In genomic region chr14:52961060-52961639, GRCh38 we compare ENCODE assay signal across 1 cellular context.
TF ChIP-seq lines count a peak whose summit lies in the region.

No MANE protein-coding gene starts in this region.

TF ChIP-seq in HEK293, 187 proteins besides CTCF, POLR2A, EP300 and RAD21 (continued from another document):
- TF ChIP-seq, protein P1, sequence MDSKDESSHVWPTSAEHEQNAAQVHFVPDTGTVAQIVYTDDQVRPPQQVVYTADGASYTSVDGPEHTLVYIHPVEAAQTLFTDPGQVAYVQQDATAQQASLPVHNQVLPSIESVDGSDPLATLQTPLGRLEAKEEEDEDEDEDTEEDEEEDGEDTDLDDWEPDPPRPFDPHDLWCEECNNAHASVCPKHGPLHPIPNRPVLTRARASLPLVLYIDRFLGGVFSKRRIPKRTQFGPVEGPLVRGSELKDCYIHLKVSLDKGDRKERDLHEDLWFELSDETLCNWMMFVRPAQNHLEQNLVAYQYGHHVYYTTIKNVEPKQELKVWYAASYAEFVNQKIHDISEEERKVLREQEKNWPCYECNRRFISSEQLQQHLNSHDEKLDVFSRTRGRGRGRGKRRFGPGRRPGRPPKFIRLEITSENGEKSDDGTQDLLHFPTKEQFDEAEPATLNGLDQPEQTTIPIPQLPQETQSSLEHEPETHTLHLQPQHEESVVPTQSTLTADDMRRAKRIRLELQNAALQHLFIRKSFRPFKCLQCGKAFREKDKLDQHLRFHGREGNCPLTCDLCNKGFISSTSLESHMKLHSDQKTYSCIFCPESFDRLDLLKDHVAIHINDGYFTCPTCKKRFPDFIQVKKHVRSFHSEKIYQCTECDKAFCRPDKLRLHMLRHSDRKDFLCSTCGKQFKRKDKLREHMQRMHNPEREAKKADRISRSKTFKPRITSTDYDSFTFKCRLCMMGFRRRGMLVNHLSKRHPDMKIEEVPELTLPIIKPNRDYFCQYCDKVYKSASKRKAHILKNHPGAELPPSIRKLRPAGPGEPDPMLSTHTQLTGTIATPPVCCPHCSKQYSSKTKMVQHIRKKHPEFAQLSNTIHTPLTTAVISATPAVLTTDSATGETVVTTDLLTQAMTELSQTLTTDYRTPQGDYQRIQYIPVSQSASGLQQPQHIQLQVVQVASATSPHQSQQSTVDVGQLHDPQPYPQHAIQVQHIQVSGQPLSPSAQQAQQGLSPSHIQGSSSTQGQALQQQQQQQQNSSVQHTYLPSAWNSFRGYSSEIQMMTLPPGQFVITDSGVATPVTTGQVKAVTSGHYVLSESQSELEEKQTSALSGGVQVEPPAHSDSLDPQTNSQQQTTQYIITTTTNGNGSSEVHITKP (tag by site-specific recombination; IDR thresholded peaks at IDR 0.05), result 0 out of 2 replicates have a peak, but pooled peaks have one; percentile 10
- TF ChIP-seq ZNF366 (tag by site-specific recombination; conservative IDR thresholded peaks at IDR 0.05) (0 out of 2 replicates have a peak, but pooled peaks have one; percentile 33), ZNF660 (tag by site-specific recombination; IDR thresholded peaks at IDR 0.05) (peak; percentile 54; the same call in 1 of the 2 replicates), ZSCAN30 (tag by site-specific recombination; IDR thresholded peaks at IDR 0.05) (peak; percentile 67; the same call in 1 of the 2 replicates)
